8 cellular contexts compared by ENCODE assay signal in genomic region chr7:44073664-44074348, GRCh38. TPM values are rescaled to one million over a fixed set of nuclear protein-coding genes. Genes with fewer than 3 reads are reported as not detected.
DNase-seq lines count a peak whose midpoint lies in the region; ATAC-seq and TF ChIP-seq lines count a peak whose summit lies in the region.

No MANE protein-coding gene starts in this region.

- peak overlapping the region; percentile 40; the same call in 1 of the 2 replicates for H3K9ac ChIP-seq in SK-N-SH

- no peak overlapping the region for H3K4me3 Mint-ChIP-seq in CD8-positive, alpha-beta memory T cell
- no peak overlapping the region for H3K4me3 Mint-ChIP-seq in GM23338

- H3K79me2 ChIP-seq in GM23338 (replicated peaks; ENCODE audit: insufficient read depth) (no peaks in the 10 kb centered on the region), SK-N-SH (ENCODE audit: insufficient read depth) (no peaks in the 10 kb centered on the region; the same call in 1 of the 2 replicates)

- DNase-seq in CD8-positive, alpha-beta memory T cell, result peak; percentile 29 to 76 (median 52)
- peak; percentile 52 for DNase-seq in GM23338 (ENCODE audit: low spot score)
- DNase-seq in SK-N-SH, result no peak
- DNase-seq in dermis microvascular lymphatic vessel endothelial cell (ENCODE audit: low read depth in 2 of 2), result peak; percentile 48 to 88
- peak; percentile 35 to 48 for DNase-seq in tibial nerve (ENCODE audit: low spot score in 2 of 2)
- no peak for DNase-seq in NCI-H1048 (lab: John Stamatoyannopoulos, UW)
- no peak for DNase-seq in NCI-H2227 treated with DMSO at 0.1 percent for 48 hours (lab: John Stamatoyannopoulos, UW)

- H3K27me3 ChIP-seq in CD8-positive, alpha-beta memory T cell (ENCODE audit: insufficient read depth, low read length, poor library complexity, severe bottlenecking), result no peaks in the 10 kb centered on the region
- H3K27me3 ChIP-seq in GM23338 (ENCODE audit: insufficient read depth), result peaks cover 11% of the 10 kb centered on the region
- H3K27me3 ChIP-seq in SK-N-SH (ENCODE audit: insufficient read depth), result no peaks in the 10 kb centered on the region
- H3K27me3 ChIP-seq in muscle layer of duodenum (ENCODE audit: low read depth, low read length), result no peaks in the 10 kb centered on the region
- no peaks in the 10 kb centered on the region for H3K27me3 ChIP-seq in tibial nerve

- H2AFZ ChIP-seq in GM23338, result no peak overlapping the region
- H2AFZ ChIP-seq in SK-N-SH (ENCODE audit: low read depth), result no peak overlapping the region

- peaks cover 34% of the 10 kb centered on the region for H3K36me3 ChIP-seq in CD8-positive, alpha-beta memory T cell (ENCODE audit: insufficient read depth, low read length)
- H3K36me3 ChIP-seq in GM23338 (ENCODE audit: insufficient read depth) (no peaks in the 10 kb centered on the region), SK-N-SH (replicated peaks in 1 of 2; ENCODE audit: control insufficient read depth in 1 of 2, insufficient read depth in 2 of 2, low read length in 1 of 2) (peaks cover 18 to 49% of the 10 kb centered on the region in 2 experiments), muscle layer of duodenum (ENCODE audit: control insufficient read depth in 1 of 2, insufficient read depth in 2 of 2, low read length in 2 of 2) (peaks cover 40 to 57% of the 10 kb centered on the region in 2 donors), tibial nerve (peaks cover 0 to 63% (median 17%) of the 10 kb centered on the region in 3 donors)

- no peaks in the 10 kb centered on the region for H3K4me1 ChIP-seq in CD8-positive, alpha-beta memory T cell (ENCODE audit: insufficient read depth, low read length)
- H3K4me1 ChIP-seq in GM23338 (ENCODE audit: insufficient read depth), result no peaks in the 10 kb centered on the region
- H3K4me1 ChIP-seq in SK-N-SH (ENCODE audit: control insufficient read depth in 1 of 2, insufficient read depth in 2 of 2, low read depth in 1 of 2, low read length in 1 of 2), result peaks cover 5 to 15% of the 10 kb centered on the region in 2 experiments
- H3K4me1 ChIP-seq in muscle layer of duodenum (ENCODE audit: control insufficient read depth in 1 of 2, insufficient read depth in 2 of 2, low read length in 2 of 2), result peaks cover 12 to 20% of the 10 kb centered on the region in 2 donors
- peaks cover 0 to 28% (median 9%) of the 10 kb centered on the region in 4 donors for H3K4me1 ChIP-seq in tibial nerve

- POLR2A ChIA-PET in CD8-positive, alpha-beta memory T cell (lab: Charles Lee), result no interaction called here
- POLR2A ChIA-PET in SK-N-SH (lab: Yijun Ruan, JAX), result interaction anchor here (1.9 kb wide), 1 partner anchor 10 kb away, joined by 6 read pairs; no protein-coding TSS in a partner anchor

- TF ChIP-seq EP300 in SK-N-SH (IDR thresholded peaks at IDR 0.05; ENCODE audit: borderline replicate concordance in 1 of 2, low read depth in 1 of 2, low read length in 1 of 2) (no peak), tibial nerve (IDR thresholded peaks at IDR 0.05) (no peak)

- H3K4me2 ChIP-seq in GM23338 (no peak overlapping the region), SK-N-SH (peak overlapping the region; percentile 30; the same call in 1 of the 2 replicates)

- TF ChIP-seq POLR2A in tibial nerve (IDR thresholded peaks at IDR 0.05), result peak in 1 of 2 donors; percentile 42

- WGBS in SK-N-SH (ENCODE audit: low lambda C conversion rate), result 85% methylated on average over 18 of the region's 26 CpGs
- 56 to 73% methylated on average over 15 to 17 of the region's 26 CpGs for WGBS in tibial nerve, 2 donors

- H3K9me3 ChIP-seq in CD8-positive, alpha-beta memory T cell (ENCODE audit: low read length), result no peaks in the 10 kb centered on the region
- H3K9me3 ChIP-seq in SK-N-SH (no peaks in the 10 kb centered on the region), muscle layer of duodenum (ENCODE audit: control insufficient read depth in 1 of 2, low read length in 2 of 2) (no peaks in the 10 kb centered on the region), tibial nerve (no peaks in the 10 kb centered on the region)

- H3K27me3 Mint-ChIP-seq in CD8-positive, alpha-beta memory T cell, result no peaks in the 10 kb centered on the region
- peaks cover 20% of the 10 kb centered on the region for H3K27me3 Mint-ChIP-seq in GM23338 (ENCODE audit: insufficient read depth, low read depth, poor library complexity)

- no peaks in the 10 kb centered on the region for H3K9me3 Mint-ChIP-seq in CD8-positive, alpha-beta memory T cell
- H3K9me3 Mint-ChIP-seq in GM23338, result no peaks in the 10 kb centered on the region

- CTCF ChIA-PET in CD8-positive, alpha-beta memory T cell (lab: Charles Lee), result no interaction called here
- CTCF ChIA-PET in SK-N-SH (lab: Yijun Ruan, JAX), result interaction anchor here (1.3 to 4.4 kb wide), 2 partner anchors 98 to 122 kb away, joined by 3 to 68 read pairs; no protein-coding TSS in a partner anchor

- H3K9me2 ChIP-seq in GM23338 (ENCODE audit: insufficient read depth) (no peaks in the 10 kb centered on the region), SK-N-SH (no peaks in the 10 kb centered on the region)

- H3K4me1 Mint-ChIP-seq in CD8-positive, alpha-beta memory T cell, result peaks cover 12 to 31% (median 18%) of the 10 kb centered on the region in 3 donors
- no peaks in the 10 kb centered on the region; the same call in 2 of the 3 replicates for H3K4me1 Mint-ChIP-seq in GM23338

- H3K27ac Mint-ChIP-seq in CD8-positive, alpha-beta memory T cell, result peak overlapping the region; percentile 73 to 98 (median 90)
- no peak overlapping the region for H3K27ac Mint-ChIP-seq in GM23338

- no peak for TF ChIP-seq RAD21 in SK-N-SH (IDR thresholded peaks at IDR 0.05; ENCODE audit: low read length)

- no peak for TF ChIP-seq CTCF in GM23338 (conservative IDR thresholded peaks at IDR 0.05; ENCODE audit: low read depth in 2 of 2)
- no peak for TF ChIP-seq CTCF in SK-N-SH (IDR thresholded peaks at IDR 0.05)
- no peak for TF ChIP-seq CTCF in tibial nerve (IDR thresholded peaks at IDR 0.05)

- H4K20me1 ChIP-seq in GM23338 (replicated peaks; ENCODE audit: insufficient read depth), result no peaks in the 10 kb centered on the region; the same call in 1 of the 2 replicates
- no peaks in the 10 kb centered on the region for H4K20me1 ChIP-seq in SK-N-SH (ENCODE audit: insufficient read depth)

- H3K27ac ChIP-seq in CD8-positive, alpha-beta memory T cell (ENCODE audit: low read depth, low read length), result no peak overlapping the region
- H3K27ac ChIP-seq in GM23338 (ENCODE audit: low read depth), result no peak overlapping the region
- H3K27ac ChIP-seq in SK-N-SH (ENCODE audit: low read depth in 2 of 2, low read length in 1 of 2), result peak overlapping the region in 1 of 2 experiments; percentile 55; a peak in 2 of 4 replicates
- H3K27ac ChIP-seq in muscle layer of duodenum (ENCODE audit: low read length), result peak overlapping the region; percentile 51
- peak overlapping the region in 3 of 4 donors; percentile 47 to 83 (median 75) for H3K27ac ChIP-seq in tibial nerve

- peak; percentile 24 for ATAC-seq in GM23338

- H3K4me3 ChIP-seq in CD8-positive, alpha-beta memory T cell (ENCODE audit: low read length), result no peak overlapping the region
- H3K4me3 ChIP-seq in GM23338 (no peak overlapping the region), SK-N-SH (ENCODE audit: low read depth in 2 of 2, low read length in 1 of 2) (no peak overlapping the region), muscle layer of duodenum (ENCODE audit: low read depth in 1 of 2, low read length in 2 of 2) (peak overlapping the region in 1 of 2 donors; percentile 9), tibial nerve (no peak overlapping the region)

- peaks cover 0 to 71% (median 10%) of the 10 kb centered on the region in 3 donors for H3K36me3 Mint-ChIP-seq in CD8-positive, alpha-beta memory T cell
- H3K36me3 Mint-ChIP-seq in GM23338 (ENCODE audit: low read depth), result peaks cover 30% of the 10 kb centered on the region

- H3F3A ChIP-seq in GM23338 (replicated peaks; ENCODE audit: low read depth) (no peaks in the 10 kb centered on the region; the same call in 1 of the 2 replicates), SK-N-SH (replicated peaks; ENCODE audit: insufficient read depth) (peaks cover 39% of the 10 kb centered on the region)

RNA-seq across cellular contexts. Expression of gene PGAM2, which starts 8.4 kb away (rescaled TPM):
- under 1 TPM; 0.38 to 0.44 TPM for total RNA-seq in CD8-positive, alpha-beta memory T cell
- not detected for polyA plus RNA-seq in CD8-positive, alpha-beta memory T cell
- total RNA-seq in GM23338 (2014; rRNA removed; shearing (Covaris generic)), result 0.78 and 2.9 TPM in 2 replicates
- polyA plus RNA-seq in GM23338 (2016; fragmentation: Nextera tagmentation; extraction: Ambion mirVana) (5.1 and 7.8 TPM in 2 replicates), SK-N-SH (2012; rRNA removed) (0.79 and 1.5 TPM in 2 replicates)
- polyA plus RNA-seq in SK-N-SH (2012; cell fraction: cytosol; rRNA removed), result 0.96 and 1.0 TPM in 2 replicates
- 1.6 and 2.5 TPM in 2 replicates for polyA plus RNA-seq in SK-N-SH (2012; cell fraction: nucleus; rRNA removed)
- total RNA-seq in dermis microvascular lymphatic vessel endothelial cell (not detected in 2 replicates), tibial nerve (under 1 TPM in 1 of 4 donors, not detected in 3; 0.98 TPM)

RNA-seq across cellular contexts. Expression of gene POLM, which starts 8.5 kb away (rescaled TPM):
- 10 to 100 TPM; 42.3 to 42.4 TPM for total RNA-seq in CD8-positive, alpha-beta memory T cell
- polyA plus RNA-seq in CD8-positive, alpha-beta memory T cell, result 22.0 TPM
- 19.8 and 35.4 TPM in 2 replicates for total RNA-seq in GM23338 (2014; rRNA removed; shearing (Covaris generic))
- polyA plus RNA-seq in GM23338 (2016; fragmentation: Nextera tagmentation; extraction: Ambion mirVana) (7.1 and 8.0 TPM in 2 replicates), SK-N-SH (2012; rRNA removed) (17.4 and 23.1 TPM in 2 replicates)
- polyA plus RNA-seq in SK-N-SH (2012; cell fraction: cytosol; rRNA removed), result 4.2 and 7.5 TPM in 2 replicates
- 117 and 123 TPM in 2 replicates for polyA plus RNA-seq in SK-N-SH (2012; cell fraction: nucleus; rRNA removed)
- total RNA-seq in dermis microvascular lymphatic vessel endothelial cell (5.8 and 8.2 TPM in 2 replicates), tibial nerve (100 to 1,000 TPM in 1 of 4 donors, 10 to 100 TPM in 3; 31.0 to 104 (median 89.5) TPM)

RNA-seq across cellular contexts. Expression of gene DBNL, which starts 29.3 kb away (rescaled TPM):
- 100 to 1,000 TPM; 144 to 154 TPM for total RNA-seq in CD8-positive, alpha-beta memory T cell
- polyA plus RNA-seq in CD8-positive, alpha-beta memory T cell, result 184 TPM
- total RNA-seq in GM23338 (2014; rRNA removed; shearing (Covaris generic)), result 44.7 and 49.4 TPM in 2 replicates
- polyA plus RNA-seq in GM23338 (2016; fragmentation: Nextera tagmentation; extraction: Ambion mirVana) (17.1 and 18.1 TPM in 2 replicates), SK-N-SH (2012; rRNA removed) (230 and 244 TPM in 2 replicates)
- polyA plus RNA-seq in SK-N-SH (2012; cell fraction: cytosol; rRNA removed), result 127 and 173 TPM in 2 replicates
- 290 and 333 TPM in 2 replicates for polyA plus RNA-seq in SK-N-SH (2012; cell fraction: nucleus; rRNA removed)
- total RNA-seq in dermis microvascular lymphatic vessel endothelial cell (92.4 and 114 TPM in 2 replicates), tibial nerve (100 to 1,000 TPM; 113 to 139 (median 126) TPM)

RNA-seq across cellular contexts. Expression of gene AEBP1, which starts 30.3 kb away (rescaled TPM):
- total RNA-seq in CD8-positive, alpha-beta memory T cell, result 1 to 10 TPM; 8.4 to 8.9 TPM
- 1.6 TPM for polyA plus RNA-seq in CD8-positive, alpha-beta memory T cell
- 36.7 and 42.0 TPM in 2 replicates for total RNA-seq in GM23338 (2014; rRNA removed; shearing (Covaris generic))
- 15.1 and 16.0 TPM in 2 replicates for polyA plus RNA-seq in GM23338 (2016; fragmentation: Nextera tagmentation; extraction: Ambion mirVana)
- 40.3 and 105 TPM in 2 replicates for polyA plus RNA-seq in SK-N-SH (2012; rRNA removed)
- 36.3 and 54.8 TPM in 2 replicates for polyA plus RNA-seq in SK-N-SH (2012; cell fraction: cytosol; rRNA removed)
- 278 and 326 TPM in 2 replicates for polyA plus RNA-seq in SK-N-SH (2012; cell fraction: nucleus; rRNA removed)
- 9.1 and 19.6 TPM in 2 replicates for total RNA-seq in dermis microvascular lymphatic vessel endothelial cell
- total RNA-seq in tibial nerve, result 100 to 1,000 TPM; 142 to 440 (median 264) TPM

RNA-seq across cellular contexts. Expression of gene POLD2, which starts 49.5 kb away (rescaled TPM):
- 100 to 1,000 TPM; 279 to 291 TPM for total RNA-seq in CD8-positive, alpha-beta memory T cell
- polyA plus RNA-seq in CD8-positive, alpha-beta memory T cell, result 74.1 TPM
- total RNA-seq in GM23338 (2014; rRNA removed; shearing (Covaris generic)), result 111 and 127 TPM in 2 replicates
- polyA plus RNA-seq in GM23338 (2016; fragmentation: Nextera tagmentation; extraction: Ambion mirVana) (101 and 108 TPM in 2 replicates), SK-N-SH (2012; rRNA removed) (163 and 194 TPM in 2 replicates)
- 97.4 and 129 TPM in 2 replicates for polyA plus RNA-seq in SK-N-SH (2012; cell fraction: cytosol; rRNA removed)
- 209 and 258 TPM in 2 replicates for polyA plus RNA-seq in SK-N-SH (2012; cell fraction: nucleus; rRNA removed)
- total RNA-seq in dermis microvascular lymphatic vessel endothelial cell (57.7 and 72.1 TPM in 2 replicates), tibial nerve (10 to 100 TPM; 33.9 to 87.9 (median 71.0) TPM)

Comparison
In these comparisons a context has a peak if more than half of its experiments do, and no peak if none do; other contexts are left out.
1. DNase-seq: peak in CD8-positive, alpha-beta memory T cell (5 of 5), GM23338 (single experiment), dermis microvascular lymphatic vessel endothelial cell (2 of 2) and tibial nerve (2 of 2); none in SK-N-SH (single experiment), NCI-H1048 (single experiment) and NCI-H2227 treated with DMSO at 0.1 percent for 48 hours (single experiment).
2. H3K27ac ChIP-seq: peak in muscle layer of duodenum (single experiment) and tibial nerve (3 of 4); none in CD8-positive, alpha-beta memory T cell (single experiment) and GM23338 (single experiment).